ENCODE assay signal across 11 cellular contexts in genomic region chr1:244545511-244545910, GRCh38.
"Had no signal": no experiment of that assay in that cellular context is flagged by ENCODE, and none has a peak within 500 bp of the region (broad histone marks: within the 10 kb centered on the region; RNA-seq: fewer than 3 reads in every experiment).

No MANE protein-coding gene starts in this region.

- H3K4me1 ChIP-seq: sigmoid colon, testis, upper lobe of left lung had no signal

- H3K36me3 ChIP-seq: cardiac muscle cell, sigmoid colon, upper lobe of left lung had no signal

- ATAC-seq: stimulated activated naive CD8-positive, alpha-beta T cell treated with anti-CD3 and anti-CD28 coated beads, Interleukin-15, amount 100 ng/mL, for 72 hours had no signal

- H3K27ac ChIP-seq: cardiac muscle cell, sigmoid colon, testis, upper lobe of left lung had no signal

- H3K9me3 ChIP-seq: testis had no signal

- H3K4me3 ChIP-seq: cardiac muscle cell, sigmoid colon, testis, upper lobe of left lung had no signal

- H3K27me3 ChIP-seq: cardiac muscle cell, sigmoid colon, testis, upper lobe of left lung had no signal

- DNase-seq: activated CD4-positive, CD25-positive, alpha-beta regulatory T cell treated with anti-CD3 and anti-CD28 coated beads, Interleukin-2, amount 50 U/mL, for 72 hours; activated naive CD4-positive, alpha-beta T cell; activated naive CD8-positive, alpha-beta T cell treated with anti-CD3 and anti-CD28 coated beads, Interleukin-2, amount 10 ng/mL, durations not matched to agents 7 days and 5 days; anterior cingulate cortex; head of caudate nucleus; sigmoid colon; stimulated activated CD4-positive, alpha-beta T cell treated with anti-CD3 and anti-CD28 coated beads, Interleukin-1b, Interleukin-23, amount 100 ng/mL, for 48 hours; stimulated activated naive CD8-positive, alpha-beta T cell treated with anti-CD3 and anti-CD28 coated beads, Interleukin-15, amount 100 ng/mL, for 72 hours; testis; upper lobe of left lung had no signal
